7 cellular contexts compared by ENCODE assay signal in genomic region chr9:114611516-114612271, GRCh38.
A peak's percentile ranks its signal among the peaks of the same experiment; 100 is the strongest.
DNase-seq lines count a peak whose midpoint lies in the region; ATAC-seq and TF ChIP-seq lines count a peak whose summit lies in the region.

No MANE protein-coding gene starts in this region.

- peaks cover 86% of the 10 kb centered on the region for H3K4me1 ChIP-seq in KMS-11 (ENCODE audit: low read depth, poor library complexity, severe bottlenecking)

- H3K27ac ChIP-seq in KMS-11, result peak overlapping the region; percentile 95

- POLR2A ChIA-PET in GM10248 (lab: Yijun Ruan, JAX), result no interaction called here

- peak; percentile 48 for DNase-seq in GM10248 (ENCODE audit: extremely low spot score)
- peak; percentile 41 for DNase-seq in T-helper 2 cell treated with Interferon-gamma antibody and Interleukin-4, amounts not matched to agents 5 μg/mL and 100 μg/mL, for 36 hours (ENCODE audit: low spot score)
- DNase-seq in cerebellar cortex (ENCODE audit: low spot score), result peak; percentile 63
- DNase-seq in kidney tubule cell (ENCODE audit: low spot score), result peak; percentile 60
- DNase-seq in stimulated activated CD4-positive, alpha-beta T cell treated with anti-CD3 and anti-CD28 coated beads, Interleukin-2, amount 100 ng/mL, for 24 hours, result peak; percentile 54 to 62

- CTCF ChIA-PET in GM10248 (lab: Yijun Ruan, JAX), result interaction anchor here (0.9 to 5.6 kb wide), 8 partner anchors 9 to 206 kb away, joined by 3 to 28 read pairs (median 4); no protein-coding TSS in a partner anchor

- H3K27me3 Mint-ChIP-seq in T-helper 2 cell treated with Interferon-gamma antibody and Interleukin-4, amounts not matched to agents 5 μg/mL and 100 μg/mL, for 36 hours (ENCODE audit: low read depth), result no peaks in the 10 kb centered on the region

- H2AFZ ChIP-seq in KMS-11 (ENCODE audit: low read depth), result peak overlapping the region; percentile 69; the same call in 1 of the 2 replicates

- H3K4me3 ChIP-seq in KMS-11 (IDR thresholded peaks at IDR 0.05; ENCODE audit: insufficient read depth, low read depth, low read length), result no peak overlapping the region

- H3K36me3 ChIP-seq in KMS-11 (ENCODE audit: insufficient read depth), result no peaks in the 10 kb centered on the region

- H3K36me3 Mint-ChIP-seq in T-helper 2 cell treated with Interferon-gamma antibody and Interleukin-4, amounts not matched to agents 5 μg/mL and 100 μg/mL, for 36 hours (ENCODE audit: low read depth), result peaks cover 11% of the 10 kb centered on the region

- H3K9ac ChIP-seq in KMS-11, result peak overlapping the region; percentile 96

- H3K79me2 ChIP-seq in KMS-11 (ENCODE audit: insufficient read depth, low read depth), result peaks cover 72% of the 10 kb centered on the region

- peak overlapping the region; percentile 85 for H3K27ac Mint-ChIP-seq in T-helper 2 cell treated with Interferon-gamma antibody and Interleukin-4, amounts not matched to agents 5 μg/mL and 100 μg/mL, for 36 hours

- peak overlapping the region; percentile 87 for H3K4me3 Mint-ChIP-seq in T-helper 2 cell treated with Interferon-gamma antibody and Interleukin-4, amounts not matched to agents 5 μg/mL and 100 μg/mL, for 36 hours

- peaks cover 37% of the 10 kb centered on the region for H3K4me1 Mint-ChIP-seq in T-helper 2 cell treated with Interferon-gamma antibody and Interleukin-4, amounts not matched to agents 5 μg/mL and 100 μg/mL, for 36 hours (ENCODE audit: low read depth)

- no peaks in the 10 kb centered on the region for H3K27me3 ChIP-seq in KMS-11 (ENCODE audit: insufficient read depth, low read depth)

- H4K20me1 ChIP-seq in KMS-11 (ENCODE audit: insufficient read depth), result no peaks in the 10 kb centered on the region

- ATAC-seq in GM21786 (IDR thresholded peaks at IDR 0.05; ENCODE audit: unreplicated experiment), result peak; percentile 27

- H3K4me2 ChIP-seq in KMS-11, result peak overlapping the region; percentile 91

- no peaks in the 10 kb centered on the region for H3K9me3 Mint-ChIP-seq in T-helper 2 cell treated with Interferon-gamma antibody and Interleukin-4, amounts not matched to agents 5 μg/mL and 100 μg/mL, for 36 hours

- no peak for TF ChIP-seq CTCF in GM10248 (IDR thresholded peaks at IDR 0.05; ENCODE audit: control extremely low read depth, extremely low read depth, low read depth, missing control alignments)
- no peak for TF ChIP-seq CTCF in KMS-11 (conservative IDR thresholded peaks at IDR 0.05; ENCODE audit: low read depth, low read length)
